In the genomic region with DNA sequence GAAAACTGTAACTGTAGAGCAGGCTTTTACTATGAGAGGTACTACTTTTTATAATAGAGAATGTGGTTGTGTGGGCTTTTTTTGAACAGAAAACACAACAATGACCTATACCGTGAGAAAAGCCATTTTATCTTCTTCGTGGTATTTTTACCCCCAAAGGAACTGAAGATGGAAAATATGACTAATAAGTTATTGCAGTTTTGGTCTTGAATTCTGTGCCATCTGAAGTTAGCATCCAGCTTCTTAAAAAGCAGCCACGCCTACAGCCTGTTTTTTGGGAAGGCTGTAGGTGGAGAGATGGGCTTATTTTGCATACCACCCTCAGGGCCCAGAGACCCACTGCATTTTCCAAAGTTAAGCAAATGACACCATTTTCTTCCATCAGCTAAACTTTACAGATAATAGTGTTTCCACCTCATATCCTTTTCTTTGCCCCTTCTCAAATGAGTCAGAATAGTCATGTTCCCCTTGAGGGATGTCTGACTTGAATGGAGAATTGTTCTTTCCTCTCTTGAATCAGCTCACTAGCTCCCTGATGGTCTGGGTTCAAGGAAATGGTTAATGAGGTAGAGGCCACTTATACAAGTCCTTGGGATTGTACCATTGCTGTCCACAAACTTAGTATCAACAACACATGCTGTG, we compare ENCODE assay signal across 12 cellular contexts. TPM values are rescaled to one million over a fixed set of nuclear protein-coding genes. Genes with fewer than 3 reads are reported as not detected.
A peak's percentile ranks its signal among the peaks of the same experiment; 100 is the strongest.
DNase-seq lines count a peak whose midpoint lies in the region; ATAC-seq and TF ChIP-seq lines count a peak whose summit lies in the region.
"Had no signal": no experiment of that assay in that cellular context is flagged by ENCODE, and none has a peak within 500 bp of the region (broad histone marks: within the 10 kb centered on the region; RNA-seq: fewer than 3 reads in every experiment).

No MANE protein-coding gene starts in this region.

- H3K9me3 Mint-ChIP-seq in T-helper 2 cell treated with Interferon-gamma antibody and Interleukin-4, amounts not matched to agents 5 μg/mL and 100 μg/mL, for 36 hours, result no peaks in the 10 kb centered on the region
- H3K9me3 Mint-ChIP-seq in osteocyte (ENCODE audit: unreplicated experiment), result no peaks in the 10 kb centered on the region

- H3K27ac Mint-ChIP-seq in T-helper 2 cell treated with Interferon-gamma antibody and Interleukin-4, amounts not matched to agents 5 μg/mL and 100 μg/mL, for 36 hours, result no peak overlapping the region
- no peak overlapping the region for H3K27ac Mint-ChIP-seq in osteocyte (ENCODE audit: unreplicated experiment)

- no peaks in the 10 kb centered on the region for H3K27me3 Mint-ChIP-seq in T-helper 2 cell treated with Interferon-gamma antibody and Interleukin-4, amounts not matched to agents 5 μg/mL and 100 μg/mL, for 36 hours (ENCODE audit: low read depth)
- peaks cover 29% of the 10 kb centered on the region for H3K27me3 Mint-ChIP-seq in osteocyte (ENCODE audit: unreplicated experiment)

- peak; percentile 21 for DNase-seq in T-helper 2 cell treated with Interferon-gamma antibody and Interleukin-4, amounts not matched to agents 5 μg/mL and 100 μg/mL, for 36 hours (ENCODE audit: low spot score)
- no peak for DNase-seq in osteocyte (ENCODE audit: extremely low spot score, unreplicated experiment)
- DNase-seq in NCI-H2081 treated with DMSO at 0.1 percent for 48 hours (lab: John Stamatoyannopoulos, UW), result no peak
- no peak for DNase-seq in NOMO-1 treated with DMSO at 0.1 percent for 48 hours (lab: John Stamatoyannopoulos, UW; ENCODE audit: unreplicated experiment)
- DNase-seq in nucleus accumbens (lab: John Stamatoyannopoulos, UW), result no peak
- DNase-seq: KG1; NCI-H2171; Right ventricle myocardium superior; stimulated activated naive CD4-positive, alpha-beta T cell had no signal

- ATAC-seq in GM18505 (IDR thresholded peaks at IDR 0.05; ENCODE audit: unreplicated experiment) (peak; percentile 83), GM19463 (IDR thresholded peaks at IDR 0.05; ENCODE audit: unreplicated experiment) (peak; percentile 75), HG02973 (IDR thresholded peaks at IDR 0.05; ENCODE audit: unreplicated experiment) (peak; percentile 89)

- no peak for TF ChIP-seq POLR2A in GM18505 (IDR thresholded peaks at IDR 0.05; ENCODE audit: borderline replicate concordance, extremely low read depth, insufficient read depth, insufficient read length)

- H3K36me3 Mint-ChIP-seq in T-helper 2 cell treated with Interferon-gamma antibody and Interleukin-4, amounts not matched to agents 5 μg/mL and 100 μg/mL, for 36 hours (ENCODE audit: low read depth), result no peaks in the 10 kb centered on the region
- H3K36me3 Mint-ChIP-seq in osteocyte (ENCODE audit: unreplicated experiment), result no peaks in the 10 kb centered on the region

- TF ChIP-seq CTCF in osteocyte (IDR thresholded peaks at IDR 0.05), result no peak

- H3K4me1 Mint-ChIP-seq in T-helper 2 cell treated with Interferon-gamma antibody and Interleukin-4, amounts not matched to agents 5 μg/mL and 100 μg/mL, for 36 hours (ENCODE audit: low read depth), result peaks cover 2% of the 10 kb centered on the region
- H3K4me1 Mint-ChIP-seq in osteocyte (ENCODE audit: unreplicated experiment), result peaks cover 11% of the 10 kb centered on the region

- H3K4me3 Mint-ChIP-seq in T-helper 2 cell treated with Interferon-gamma antibody and Interleukin-4, amounts not matched to agents 5 μg/mL and 100 μg/mL, for 36 hours, result no peak overlapping the region
- H3K4me3 Mint-ChIP-seq in osteocyte (ENCODE audit: unreplicated experiment), result no peak overlapping the region

RNA-seq across cellular contexts. Expression of a gene that starts 53.0 kb away (rescaled TPM):
- total RNA-seq in osteocyte, result 1.2 and 2.0 TPM in 2 replicates
